Comparison of ENCODE assay signal across 23 cellular contexts in the genomic region with DNA sequence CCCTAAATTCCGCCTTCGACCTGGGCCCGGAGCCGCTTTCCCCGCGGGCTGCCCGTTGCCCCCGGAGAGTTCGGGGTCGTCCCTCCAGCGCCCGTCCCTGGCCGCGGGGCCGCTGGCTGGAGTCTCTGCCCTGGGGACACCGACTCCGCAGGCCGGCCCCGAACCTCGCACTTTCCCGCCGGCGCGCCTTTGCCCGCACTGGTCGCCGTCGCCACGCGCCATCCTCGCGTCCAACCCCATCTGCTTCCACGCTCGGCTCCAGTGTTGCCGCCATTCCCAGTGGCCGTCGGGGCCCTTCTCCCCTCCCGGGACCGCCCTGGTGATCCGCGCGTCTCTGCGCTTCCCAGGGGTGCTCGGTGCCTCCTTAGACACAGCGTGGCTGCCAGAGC. TPM values are rescaled to one million over a fixed set of nuclear protein-coding genes. Genes with fewer than 3 reads are reported as not detected.
"Had no signal": no experiment of that assay in that cellular context is flagged by ENCODE, and none has a peak within 500 bp of the region (broad histone marks: within the 10 kb centered on the region; RNA-seq: fewer than 3 reads in every experiment).

No MANE protein-coding gene starts in this region.

- H3K4me3 Mint-ChIP-seq: activated CD4-positive, alpha-beta memory T cell treated with anti-CD3 and anti-CD28 coated beads, Interleukin-2, amount 10 ng/mL, durations not matched to agents 7 days and 5 days; activated CD4-positive, alpha-beta T cell treated with anti-CD3 and anti-CD28 coated beads for 36 hours; activated CD8-positive, alpha-beta memory T cell treated with anti-CD3 and anti-CD28 coated beads, Interleukin-2, amount 10 ng/mL, durations not matched to agents 7 days and 5 days; activated naive CD8-positive, alpha-beta T cell treated with anti-CD3 and anti-CD28 coated beads, Interleukin-2, amount 10 ng/mL, durations not matched to agents 7 days and 5 days; activated T-helper 17 cell treated with anti-CD3 and anti-CD28 coated beads, Interleukin-2, amount 50 U/mL, for 72 hours; memory B cell; naive B cell; stimulated activated naive CD8-positive, alpha-beta T cell treated with anti-CD3 and anti-CD28 coated beads, Interleukin-15, amount 100 ng/mL, for 72 hours had no signal

- H3K4me1 Mint-ChIP-seq: activated CD4-positive, alpha-beta memory T cell treated with anti-CD3 and anti-CD28 coated beads, Interleukin-2, amount 10 ng/mL, durations not matched to agents 7 days and 5 days; activated CD8-positive, alpha-beta memory T cell treated with anti-CD3 and anti-CD28 coated beads, Interleukin-2, amount 10 ng/mL, durations not matched to agents 7 days and 5 days; activated T-helper 17 cell treated with anti-CD3 and anti-CD28 coated beads, Interleukin-2, amount 50 U/mL, for 72 hours had no signal

- H3K4me1 ChIP-seq: colonic mucosa, psoas muscle had no signal

- H3K36me3 Mint-ChIP-seq: activated CD8-positive, alpha-beta memory T cell treated with anti-CD3 and anti-CD28 coated beads, Interleukin-2, amount 10 ng/mL, durations not matched to agents 7 days and 5 days; activated naive CD8-positive, alpha-beta T cell treated with anti-CD3 and anti-CD28 coated beads, Interleukin-2, amount 10 ng/mL, durations not matched to agents 7 days and 5 days; memory B cell; naive B cell had no signal

- DNase-seq: activated CD4-positive, alpha-beta memory T cell treated with anti-CD3 and anti-CD28 coated beads, Interleukin-2, amount 10 ng/mL, durations not matched to agents 7 days and 5 days; activated CD4-positive, alpha-beta T cell treated with anti-CD3 and anti-CD28 coated beads for 36 hours; activated CD8-positive, alpha-beta memory T cell treated with anti-CD3 and anti-CD28 coated beads, Interleukin-2, amount 10 ng/mL, durations not matched to agents 7 days and 5 days; activated naive CD4-positive, alpha-beta T cell treated with Interleukin-2 at 50 U/mL for 16 hours; activated naive CD8-positive, alpha-beta T cell treated with anti-CD3 and anti-CD28 coated beads, Interleukin-2, amount 10 ng/mL, durations not matched to agents 7 days and 5 days; body of pancreas; central memory CD4-positive, alpha-beta T cell; colonic mucosa; foreskin melanocyte; heart left ventricle; mucosa of descending colon; naive B cell; ovary; psoas muscle; right cardiac atrium; stimulated activated naive CD8-positive, alpha-beta T cell treated with anti-CD3 and anti-CD28 coated beads, Interleukin-15, amount 100 ng/mL, for 72 hours; trophoblast cell had no signal

- H3K4me3 ChIP-seq: body of pancreas, colonic mucosa, mucosa of descending colon, ovary, psoas muscle, vagina had no signal

- H3K27me3 ChIP-seq: ovary had no signal

- H3K9me3 Mint-ChIP-seq: activated CD4-positive, alpha-beta memory T cell treated with anti-CD3 and anti-CD28 coated beads, Interleukin-2, amount 10 ng/mL, durations not matched to agents 7 days and 5 days; activated naive CD8-positive, alpha-beta T cell treated with anti-CD3 and anti-CD28 coated beads, Interleukin-2, amount 10 ng/mL, durations not matched to agents 7 days and 5 days; activated T-helper 17 cell treated with anti-CD3 and anti-CD28 coated beads, Interleukin-2, amount 50 U/mL, for 72 hours; memory B cell; naive B cell; stimulated activated naive CD8-positive, alpha-beta T cell treated with anti-CD3 and anti-CD28 coated beads, Interleukin-15, amount 100 ng/mL, for 72 hours had no signal

- H3K9me3 ChIP-seq: body of pancreas, colonic mucosa, heart left ventricle, mucosa of descending colon, ovary, psoas muscle, vagina had no signal

- H3K27ac ChIP-seq: body of pancreas, colonic mucosa, heart left ventricle, ovary, psoas muscle, vagina had no signal

- H3K27ac Mint-ChIP-seq: activated CD4-positive, alpha-beta memory T cell treated with anti-CD3 and anti-CD28 coated beads, Interleukin-2, amount 10 ng/mL, durations not matched to agents 7 days and 5 days; activated CD4-positive, alpha-beta T cell treated with anti-CD3 and anti-CD28 coated beads for 36 hours; activated CD8-positive, alpha-beta memory T cell treated with anti-CD3 and anti-CD28 coated beads, Interleukin-2, amount 10 ng/mL, durations not matched to agents 7 days and 5 days; activated naive CD8-positive, alpha-beta T cell treated with anti-CD3 and anti-CD28 coated beads, Interleukin-2, amount 10 ng/mL, durations not matched to agents 7 days and 5 days; activated T-helper 17 cell treated with anti-CD3 and anti-CD28 coated beads, Interleukin-2, amount 50 U/mL, for 72 hours; memory B cell; stimulated activated naive CD8-positive, alpha-beta T cell treated with anti-CD3 and anti-CD28 coated beads, Interleukin-15, amount 100 ng/mL, for 72 hours had no signal

- H3K36me3 ChIP-seq: colonic mucosa, heart left ventricle, ovary, vagina had no signal

- ATAC-seq: activated CD4-positive, alpha-beta T cell treated with anti-CD3 and anti-CD28 coated beads for 36 hours; activated CD8-positive, alpha-beta memory T cell treated with anti-CD3 and anti-CD28 coated beads, Interleukin-2, amount 10 ng/mL, durations not matched to agents 7 days and 5 days; activated T-helper 17 cell treated with anti-CD3 and anti-CD28 coated beads, Interleukin-2, amount 50 U/mL, for 72 hours; body of pancreas; heart left ventricle; mucosa of descending colon; psoas muscle; right cardiac atrium; stimulated activated naive CD8-positive, alpha-beta T cell treated with anti-CD3 and anti-CD28 coated beads, Interleukin-15, amount 100 ng/mL, for 72 hours had no signal

RNA-seq across cellular contexts. Expression of gene LHX3, which starts 11.0 kb away (rescaled TPM):
- total RNA-seq: activated CD4-positive, alpha-beta T cell treated with anti-CD3 and anti-CD28 coated beads for 36 hours; activated CD8-positive, alpha-beta memory T cell treated with anti-CD3 and anti-CD28 coated beads, Interleukin-2, amount 10 ng/mL, durations not matched to agents 7 days and 5 days; activated naive CD8-positive, alpha-beta T cell treated with anti-CD3 and anti-CD28 coated beads, Interleukin-2, amount 10 ng/mL, durations not matched to agents 7 days and 5 days; body of pancreas; colonic mucosa; heart left ventricle; liver; mucosa of descending colon; ovary; psoas muscle; right cardiac atrium; skeletal muscle tissue; T-helper 2 cell treated with Interferon-gamma antibody and Interleukin-4, amounts not matched to agents 100 ng/mL and 5 ng/mL, for 36 hours; vagina had no signal
